29 cellular contexts compared by ENCODE assay signal in genomic region chrX:18598413-18598812, GRCh38.
"Had no signal": no experiment of that assay in that cellular context is flagged by ENCODE, and none has a peak within 500 bp of the region (broad histone marks: within the 10 kb centered on the region; RNA-seq: fewer than 3 reads in every experiment).

No MANE protein-coding gene starts in this region.

- DNase-seq: activated CD4-positive, alpha-beta memory T cell treated with anti-CD3 and anti-CD28 coated beads for 36 hours; activated CD4-positive, alpha-beta T cell treated with anti-CD3 and anti-CD28 coated beads, Interleukin-2, amount 10 ng/mL, durations not matched to agents 24 days and 14 days; activated CD4-positive, CD25-positive, alpha-beta regulatory T cell treated with anti-CD3 and anti-CD28 coated beads, Interleukin-2, amount 50 U/mL, for 72 hours; activated CD8-positive, alpha-beta memory T cell treated with anti-CD3 and anti-CD28 coated beads, Interleukin-2, amount 50 U/mL, for 4 hours; activated effector memory CD4-positive, alpha-beta T cell treated with anti-CD3 and anti-CD28 coated beads, Interleukin-2, amount 50 U/mL, for 16 hours; activated naive CD4-positive, alpha-beta T cell treated with anti-CD3 and anti-CD28 coated beads, Interleukin-2, amount 10 ng/mL, durations not matched to agents 7 days and 5 days; activated naive CD8-positive, alpha-beta T cell treated with anti-CD3 and anti-CD28 coated beads, Interleukin-2, amount 10 ng/mL, durations not matched to agents 7 days and 5 days; activated T-cell treated with anti-CD3 and anti-CD28 coated beads, Interleukin-2, amount 50 U/mL, for 1 hour; amniotic stem cell; foreskin melanocyte; heart right ventricle; islet precursor cell; left ventricle myocardium inferior; retina; sigmoid colon; small intestine; stimulated activated CD4-positive, alpha-beta T cell treated with anti-CD3 and anti-CD28 coated beads, Interleukin-1b, Interleukin-23, amount 100 ng/mL, for 48 hours; stimulated activated CD4-positive, alpha-beta T cell treated with anti-CD3 and anti-CD28 coated beads, Interleukin-4, amount 100 ng/mL, for 4 hours; stimulated activated CD8-positive, alpha-beta memory T cell treated with anti-CD3 and anti-CD28 coated beads, Interleukin-4, amount 100 ng/mL, for 48 hours; stimulated activated naive CD8-positive, alpha-beta T cell treated with anti-CD3 and anti-CD28 coated beads, Interleukin-15, amount 100 ng/mL, for 72 hours; substantia nigra; T-helper 9 cell; uterus had no signal

- H3K36me3 Mint-ChIP-seq: activated naive CD4-positive, alpha-beta T cell treated with anti-CD3 and anti-CD28 coated beads, Interleukin-2, amount 10 ng/mL, durations not matched to agents 7 days and 5 days; activated naive CD8-positive, alpha-beta T cell treated with anti-CD3 and anti-CD28 coated beads, Interleukin-2, amount 10 ng/mL, durations not matched to agents 7 days and 5 days had no signal

- H3K27me3 ChIP-seq: sigmoid colon, uterus had no signal

- H3K27ac Mint-ChIP-seq: activated CD4-positive, alpha-beta memory T cell treated with anti-CD3 and anti-CD28 coated beads for 36 hours; activated CD4-positive, alpha-beta T cell treated with anti-CD3 and anti-CD28 coated beads, Interleukin-2, amount 10 ng/mL, durations not matched to agents 24 days and 14 days; activated naive CD4-positive, alpha-beta T cell treated with anti-CD3 and anti-CD28 coated beads, Interleukin-2, amount 10 ng/mL, durations not matched to agents 7 days and 5 days; activated naive CD8-positive, alpha-beta T cell treated with anti-CD3 and anti-CD28 coated beads, Interleukin-2, amount 10 ng/mL, durations not matched to agents 7 days and 5 days; activated T-helper 1 cell treated with anti-CD3 and anti-CD28 coated beads, Interleukin-12 subunit alpha, Interleukin-12 subunit beta, Interleukin-2, Interleukin-4 antibody, amounts not matched to agents 30 ng/mL and 10 ng/mL and 1 ng/mL, durations not matched to agents 14 hours and 24 hours and 36 hours; nephron; stimulated activated memory B cell treated with anti-CD40 and anti-IgM and Interleukin-4, amounts not matched to agents 10 μg/mL and 1 μg/mL and 100 μg/mL, for 72 hours; stimulated activated naive CD8-positive, alpha-beta T cell treated with anti-CD3 and anti-CD28 coated beads, Interleukin-15, amount 100 ng/mL, for 72 hours; T-helper 1 cell treated with Interleukin-12 subunit alpha and Interleukin-12 subunit beta and Interleukin-4 antibody, amounts not matched to agents 30 μg/mL and 1 μg/mL, for 36 hours; type B pancreatic cell had no signal

- H3K4me1 Mint-ChIP-seq: activated CD4-positive, alpha-beta T cell treated with anti-CD3 and anti-CD28 coated beads, Interleukin-2, amount 10 ng/mL, durations not matched to agents 24 days and 14 days; activated naive CD4-positive, alpha-beta T cell treated with anti-CD3 and anti-CD28 coated beads, Interleukin-2, amount 10 ng/mL, durations not matched to agents 7 days and 5 days; activated naive CD8-positive, alpha-beta T cell treated with anti-CD3 and anti-CD28 coated beads, Interleukin-2, amount 10 ng/mL, durations not matched to agents 7 days and 5 days; stimulated activated memory B cell treated with anti-CD40 and anti-IgM and Interleukin-4, amounts not matched to agents 10 μg/mL and 1 μg/mL and 100 μg/mL, for 72 hours; stimulated activated naive CD8-positive, alpha-beta T cell treated with anti-CD3 and anti-CD28 coated beads, Interleukin-15, amount 100 ng/mL, for 72 hours had no signal

- H3K4me3 ChIP-seq: heart right ventricle, left ventricle myocardium inferior, sigmoid colon, uterus had no signal

- ATAC-seq: heart right ventricle; stimulated activated memory B cell treated with anti-CD40 and anti-IgM and Interleukin-4, amounts not matched to agents 10 μg/mL and 1 μg/mL and 100 μg/mL, for 72 hours; stimulated activated naive CD8-positive, alpha-beta T cell treated with anti-CD3 and anti-CD28 coated beads, Interleukin-15, amount 100 ng/mL, for 72 hours had no signal

- H3K9me3 ChIP-seq: heart right ventricle, left ventricle myocardium inferior, sigmoid colon, uterus had no signal

- H3K9me3 Mint-ChIP-seq: activated CD4-positive, alpha-beta memory T cell treated with anti-CD3 and anti-CD28 coated beads for 36 hours; activated CD4-positive, alpha-beta T cell treated with anti-CD3 and anti-CD28 coated beads, Interleukin-2, amount 10 ng/mL, durations not matched to agents 24 days and 14 days; activated naive CD4-positive, alpha-beta T cell treated with anti-CD3 and anti-CD28 coated beads, Interleukin-2, amount 10 ng/mL, durations not matched to agents 7 days and 5 days; activated naive CD8-positive, alpha-beta T cell treated with anti-CD3 and anti-CD28 coated beads, Interleukin-2, amount 10 ng/mL, durations not matched to agents 7 days and 5 days; activated T-helper 1 cell treated with anti-CD3 and anti-CD28 coated beads, Interleukin-12 subunit alpha, Interleukin-12 subunit beta, Interleukin-2, Interleukin-4 antibody, amounts not matched to agents 30 ng/mL and 10 ng/mL and 1 ng/mL, durations not matched to agents 14 hours and 24 hours and 36 hours; nephron; stimulated activated memory B cell treated with anti-CD40 and anti-IgM and Interleukin-4, amounts not matched to agents 10 μg/mL and 1 μg/mL and 100 μg/mL, for 72 hours; stimulated activated naive CD8-positive, alpha-beta T cell treated with anti-CD3 and anti-CD28 coated beads, Interleukin-15, amount 100 ng/mL, for 72 hours; T-helper 1 cell treated with Interleukin-12 subunit alpha and Interleukin-12 subunit beta and Interleukin-4 antibody, amounts not matched to agents 30 μg/mL and 1 μg/mL, for 36 hours; type B pancreatic cell had no signal

- FAIRE-seq: small intestine, TTC549 had no signal

- H3K27me3 Mint-ChIP-seq: activated CD4-positive, alpha-beta memory T cell treated with anti-CD3 and anti-CD28 coated beads for 36 hours; activated CD4-positive, alpha-beta T cell treated with anti-CD3 and anti-CD28 coated beads, Interleukin-2, amount 10 ng/mL, durations not matched to agents 24 days and 14 days; activated naive CD4-positive, alpha-beta T cell treated with anti-CD3 and anti-CD28 coated beads, Interleukin-2, amount 10 ng/mL, durations not matched to agents 7 days and 5 days; activated naive CD8-positive, alpha-beta T cell treated with anti-CD3 and anti-CD28 coated beads, Interleukin-2, amount 10 ng/mL, durations not matched to agents 7 days and 5 days; stimulated activated memory B cell treated with anti-CD40 and anti-IgM and Interleukin-4, amounts not matched to agents 10 μg/mL and 1 μg/mL and 100 μg/mL, for 72 hours; stimulated activated naive CD8-positive, alpha-beta T cell treated with anti-CD3 and anti-CD28 coated beads, Interleukin-15, amount 100 ng/mL, for 72 hours; type B pancreatic cell had no signal

- H3K4me1 ChIP-seq: heart right ventricle, left ventricle myocardium inferior, sigmoid colon, uterus had no signal

- H3K27ac ChIP-seq: heart right ventricle, left ventricle myocardium inferior, sigmoid colon, uterus had no signal

- H3K36me3 ChIP-seq: left ventricle myocardium inferior, sigmoid colon, uterus had no signal

- H3K4me3 Mint-ChIP-seq: activated CD4-positive, alpha-beta memory T cell treated with anti-CD3 and anti-CD28 coated beads for 36 hours; activated CD4-positive, alpha-beta T cell treated with anti-CD3 and anti-CD28 coated beads, Interleukin-2, amount 10 ng/mL, durations not matched to agents 24 days and 14 days; activated naive CD4-positive, alpha-beta T cell treated with anti-CD3 and anti-CD28 coated beads, Interleukin-2, amount 10 ng/mL, durations not matched to agents 7 days and 5 days; activated naive CD8-positive, alpha-beta T cell treated with anti-CD3 and anti-CD28 coated beads, Interleukin-2, amount 10 ng/mL, durations not matched to agents 7 days and 5 days; activated T-helper 1 cell treated with anti-CD3 and anti-CD28 coated beads, Interleukin-12 subunit alpha, Interleukin-12 subunit beta, Interleukin-2, Interleukin-4 antibody, amounts not matched to agents 30 ng/mL and 10 ng/mL and 1 ng/mL, durations not matched to agents 14 hours and 24 hours and 36 hours; nephron; stimulated activated memory B cell treated with anti-CD40 and anti-IgM and Interleukin-4, amounts not matched to agents 10 μg/mL and 1 μg/mL and 100 μg/mL, for 72 hours; stimulated activated naive CD8-positive, alpha-beta T cell treated with anti-CD3 and anti-CD28 coated beads, Interleukin-15, amount 100 ng/mL, for 72 hours; T-helper 1 cell treated with Interleukin-12 subunit alpha and Interleukin-12 subunit beta and Interleukin-4 antibody, amounts not matched to agents 30 μg/mL and 1 μg/mL, for 36 hours; type B pancreatic cell had no signal
